8 cellular contexts compared by ENCODE assay signal in genomic region chr5:172932313-172933017, GRCh38. TPM values are rescaled to one million over a fixed set of nuclear protein-coding genes. Genes with fewer than 3 reads are reported as not detected.
DNase-seq lines count a peak whose midpoint lies in the region; ATAC-seq and TF ChIP-seq lines count a peak whose summit lies in the region.

No MANE protein-coding gene starts in this region.

- peak; percentile 40 to 56 for DNase-seq in NCI-H2081 (lab: John Stamatoyannopoulos, UW)
- DNase-seq in NCI-H2081 treated with DMSO at 0.1 percent for 48 hours (lab: John Stamatoyannopoulos, UW): no peak
- peak; percentile 20 for DNase-seq in NOMO-1 treated with dmso at 0.1 percent for 144 hours (lab: John Stamatoyannopoulos, UW; ENCODE audit: unreplicated experiment)
- DNase-seq in activated T-cell treated with anti-CD3 and anti-CD28 coated beads for 1 hour (ENCODE audit: low read depth): peak; percentile 65
- no peak for DNase-seq in epithelial cell of proximal tubule (ENCODE audit: low read depth)
- peak; percentile 53 to 79 (median 68) for DNase-seq in naive thymus-derived CD4-positive, alpha-beta T cell
- DNase-seq in stimulated activated CD8-positive, alpha-beta memory T cell treated with anti-CD3 and anti-CD28 coated beads, Interleukin-7, amount 100 ng/mL, for 48 hours (ENCODE audit: extremely low read depth in 1 of 2, low read depth in 1 of 2): peak; percentile 37 to 40

- peak; percentile 52 for ATAC-seq in HG03045 (IDR thresholded peaks at IDR 0.05; ENCODE audit: unreplicated experiment)
- ATAC-seq in naive thymus-derived CD4-positive, alpha-beta T cell: peak; percentile 98

- peaks cover 0 to 13% (median 6%) of the 10 kb centered on the region in 7 donors for H3K4me1 Mint-ChIP-seq in naive thymus-derived CD4-positive, alpha-beta T cell

- no peak overlapping the region for H3K27ac ChIP-seq in naive thymus-derived CD4-positive, alpha-beta T cell (ENCODE audit: low read depth, low read length)

- H3K9me3 ChIP-seq in naive thymus-derived CD4-positive, alpha-beta T cell (ENCODE audit: control insufficient read depth in 2 of 3, low read length in 3 of 3): no peaks in the 10 kb centered on the region

- peaks cover 0 to 24% (median 16%) of the 10 kb centered on the region in 5 donors for H3K36me3 Mint-ChIP-seq in naive thymus-derived CD4-positive, alpha-beta T cell

- peak; percentile 91 for TF ChIP-seq CTCF in epithelial cell of proximal tubule (conservative IDR thresholded peaks at IDR 0.05; ENCODE audit: low read depth, low read length)

- no peak overlapping the region for H3K4me3 ChIP-seq in epithelial cell of proximal tubule (ENCODE audit: low read depth, low read length)
- no peak overlapping the region for H3K4me3 ChIP-seq in naive thymus-derived CD4-positive, alpha-beta T cell (ENCODE audit: low read length)

- POLR2A ChIA-PET in naive thymus-derived CD4-positive, alpha-beta T cell (lab: Charles Lee): interaction anchor here (0.9 to 2.8 kb wide), 4 partner anchors 161 to 218 kb away, joined by 3 to 16 read pairs (median 7); partner anchors contain the start of gene DUSP1

- intact Hi-C loops in naive thymus-derived CD4-positive, alpha-beta T cell (cut with micrococcal nuclease): loop anchor here (1.0 kb wide), 4 partner anchors 160 to 453 kb away; partner anchors contain the start of gene DUSP1 (in 1 of the 2)

- H3K27me3 Mint-ChIP-seq in naive thymus-derived CD4-positive, alpha-beta T cell: no peaks in the 10 kb centered on the region

- H3K27ac Mint-ChIP-seq in naive thymus-derived CD4-positive, alpha-beta T cell: peak overlapping the region in 8 of 9 donors; percentile 25 to 82 (median 52)

- no peaks in the 10 kb centered on the region for H3K9me3 Mint-ChIP-seq in naive thymus-derived CD4-positive, alpha-beta T cell

- H3K36me3 ChIP-seq in naive thymus-derived CD4-positive, alpha-beta T cell (ENCODE audit: control insufficient read depth in 2 of 3, insufficient read depth in 3 of 3, low read length in 3 of 3): peaks cover 0 to 45% (median 11%) of the 10 kb centered on the region in 3 experiments

- CTCF ChIA-PET in naive thymus-derived CD4-positive, alpha-beta T cell (lab: Charles Lee): interaction anchor here (0.6 to 12.5 kb wide), 15 partner anchors 10 to 847 kb away, joined by 3 to 178 read pairs (median 6); partner anchors contain the start of genes DUSP1 and RPL26L1

- H3K4me1 ChIP-seq in naive thymus-derived CD4-positive, alpha-beta T cell (ENCODE audit: control insufficient read depth in 2 of 2, insufficient read depth in 2 of 2, low read length in 2 of 2): no peaks in the 10 kb centered on the region

- H3K4me3 Mint-ChIP-seq in naive thymus-derived CD4-positive, alpha-beta T cell: no peak overlapping the region

- H3K27me3 ChIP-seq in naive thymus-derived CD4-positive, alpha-beta T cell (ENCODE audit: control insufficient read depth in 2 of 2, insufficient read depth in 2 of 2, low read length in 2 of 2): no peaks in the 10 kb centered on the region

RNA-seq across cellular contexts. Expression of gene RPL26L1, which starts 26.8 kb away (rescaled TPM):
- total RNA-seq in epithelial cell of proximal tubule: 73.1 and 86.5 TPM in 2 replicates
- 10 to 100 TPM in 3 of 5 experiments, 1 to 10 TPM in 2; 9.6 to 40.0 (median 12.9) TPM for total RNA-seq in naive thymus-derived CD4-positive, alpha-beta T cell
- polyA plus RNA-seq in naive thymus-derived CD4-positive, alpha-beta T cell: 10 to 100 TPM; 29.7 to 37.1 TPM

RNA-seq across cellular contexts. Expression of gene ATP6V0E1, which starts 51.1 kb away (rescaled TPM):
- 96.1 and 100 TPM in 2 replicates for total RNA-seq in epithelial cell of proximal tubule
- total RNA-seq in naive thymus-derived CD4-positive, alpha-beta T cell: 100 to 1,000 TPM in 4 of 5 experiments, 10 to 100 TPM in 1; 61.8 to 170 (median 119) TPM
- 100 to 1,000 TPM; 415 to 455 TPM for polyA plus RNA-seq in naive thymus-derived CD4-positive, alpha-beta T cell

Comparison
In these comparisons a context has a peak if more than half of its experiments do, and no peak if none do; other contexts are left out.
1. DNase-seq: peak in NCI-H2081 (2 of 2), NOMO-1 treated with dmso at 0.1 percent for 144 hours (single experiment), activated T-cell treated with anti-CD3 and anti-CD28 coated beads for 1 hour (single experiment), naive thymus-derived CD4-positive, alpha-beta T cell (9 of 9) and stimulated activated CD8-positive, alpha-beta memory T cell treated with anti-CD3 and anti-CD28 coated beads, Interleukin-7, amount 100 ng/mL, for 48 hours (2 of 2); none in NCI-H2081 treated with DMSO at 0.1 percent for 48 hours (single experiment) and epithelial cell of proximal tubule (single experiment).